ENCODE assay signal across 33 cellular contexts in the genomic region with DNA sequence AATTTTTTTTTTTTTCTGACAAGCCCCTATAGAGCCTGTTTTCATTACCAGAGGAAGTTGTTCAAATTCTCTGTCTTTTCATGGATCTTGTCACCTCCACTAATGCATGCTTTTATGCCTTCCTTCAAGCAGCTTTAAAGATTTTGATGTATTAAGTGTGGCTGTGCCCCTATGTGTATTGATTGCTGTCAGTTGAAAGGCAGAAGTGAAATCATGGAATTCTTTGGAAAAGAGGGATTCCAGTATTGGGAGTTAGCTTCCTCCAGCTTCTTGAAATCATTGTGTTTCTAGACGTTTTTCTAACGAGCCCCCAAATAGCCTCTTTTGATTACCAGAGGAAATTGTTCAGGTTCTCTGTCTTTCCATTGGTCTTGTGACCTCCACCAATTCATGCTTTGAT.
"Had no signal": no experiment of that assay in that cellular context is flagged by ENCODE, and none has a peak within 500 bp of the region (broad histone marks: within the 10 kb centered on the region; RNA-seq: fewer than 3 reads in every experiment).

No MANE protein-coding gene starts in this region.

- H3K4me3 ChIP-seq: adrenal gland, ascending aorta, body of pancreas, breast epithelium, cardiac muscle cell had no signal

- H3K9me3 ChIP-seq: adrenal gland, ascending aorta, body of pancreas, breast epithelium had no signal

- H3K36me3 ChIP-seq: adrenal gland, ascending aorta, brain microvascular endothelial cell, breast epithelium, cardiac muscle cell had no signal

- DNase-seq: activated effector memory CD4-positive, alpha-beta T cell treated with anti-CD3 and anti-CD28 coated beads, Interleukin-2, amount 50 U/mL, for 16 hours; activated effector memory CD4-positive, alpha-beta T cell treated with Interleukin-2 at 50 U/mL for 16 hours; activated gamma-delta T cell; activated gamma-delta T cell treated with Interleukin-2 at 50 U/mL for 16 hours; activated naive CD4-positive, alpha-beta T cell; activated naive CD4-positive, alpha-beta T cell treated with anti-CD3 and anti-CD28 coated beads for 36 hours; activated naive CD4-positive, alpha-beta T cell treated with anti-CD3 and anti-CD28 coated beads, Interleukin-2, amount 10 ng/mL, durations not matched to agents 7 days and 5 days; activated naive CD4-positive, alpha-beta T cell treated with anti-CD3 and anti-CD28 coated beads, Interleukin-2, amount 50 U/mL, for 16 hours; activated naive CD4-positive, alpha-beta T cell treated with Interleukin-2 at 50 U/mL for 16 hours; activated naive CD8-positive, alpha-beta T cell treated with anti-CD3 and anti-CD28 coated beads for 36 hours; activated naive CD8-positive, alpha-beta T cell treated with anti-CD3 and anti-CD28 coated beads, Interleukin-2, amount 10 ng/mL, durations not matched to agents 7 days and 5 days; activated naive CD8-positive, alpha-beta T cell treated with anti-CD3 and anti-CD28 coated beads, Interleukin-2, amount 50 U/mL, for 24 hours; activated T-cell treated with anti-CD3 and anti-CD28 coated beads, Interleukin-2, amount 50 U/mL, for 24 hours; activated T-cell treated with anti-CD3 and anti-CD28 coated beads, Interleukin-2, amount 50 U/mL, for 4 hours; activated T-cell treated with anti-CD3 and anti-CD28 coated beads, Interleukin-2, amount 50 U/mL, for 48 hours; activated T-cell treated with anti-CD3 and anti-CD28 coated beads, Interleukin-2, amount 50 U/mL, for 72 hours; adrenal gland; amniotic stem cell; amygdala; anterior cingulate cortex; aorta; body of pancreas; brain microvascular endothelial cell; caudate nucleus; central memory CD4-positive, alpha-beta T cell; cerebellar nuclear complex had no signal

- ATAC-seq: activated naive CD4-positive, alpha-beta T cell treated with anti-CD3 and anti-CD28 coated beads, Interleukin-2, amount 50 U/mL, for 72 hours; activated naive CD8-positive, alpha-beta T cell treated with anti-CD3 and anti-CD28 coated beads, Interleukin-2, amount 50 U/mL, for 24 hours; activated T-cell treated with anti-CD3 and anti-CD28 coated beads, Interleukin-2, amount 50 U/mL, for 4 hours; activated T-cell treated with anti-CD3 and anti-CD28 coated beads, Interleukin-2, amount 50 U/mL, for 72 hours; activated T-helper 17 cell treated with anti-CD3 and anti-CD28 coated beads, Interleukin-2, amount 50 U/mL, for 72 hours; body of pancreas had no signal

- H3K27me3 ChIP-seq: adrenal gland, ascending aorta, body of pancreas, brain microvascular endothelial cell, breast epithelium, cardiac muscle cell had no signal

- H3K27ac ChIP-seq: adrenal gland, ascending aorta, body of pancreas, brain microvascular endothelial cell, breast epithelium, cardiac muscle cell had no signal

- FAIRE-seq: astrocyte, bronchial epithelial cell had no signal
